In genomic region chr15:32942286-32942927, GRCh38 we compare ENCODE assay signal across 19 cellular contexts.
"Had no signal": no experiment of that assay in that cellular context is flagged by ENCODE, and none has a peak within 500 bp of the region (broad histone marks: within the 10 kb centered on the region; RNA-seq: fewer than 3 reads in every experiment).

No MANE protein-coding gene starts in this region.

- H3K27ac ChIP-seq: adrenal gland, left lung, neutrophil, SK-N-MC had no signal

- DNase-seq: activated CD4-positive, alpha-beta T cell treated with anti-CD3 and anti-CD28 coated beads, Interleukin-2, amount 50 U/mL, for 1 hour; activated CD8-positive, alpha-beta memory T cell treated with anti-CD3 and anti-CD28 coated beads for 24 hours; activated naive CD4-positive, alpha-beta T cell treated with anti-CD3 and anti-CD28 coated beads, Interleukin-2, amount 10 ng/mL, durations not matched to agents 7 days and 5 days; adrenal gland; central memory CD4-positive, alpha-beta T cell; cortex of kidney; effector CD4-positive, alpha-beta T cell; hippocampal formation; left lung; mesenchymal stem cell; natural killer cell; right cardiac atrium; small intestine; stimulated activated CD4-positive, alpha-beta T cell treated with anti-CD3 and anti-CD28 coated beads, Interleukin-4, amount 100 ng/mL, for 24 hours; stimulated activated naive CD4-positive, alpha-beta T cell; substantia nigra had no signal

- H3K9me3 Mint-ChIP-seq: activated naive CD4-positive, alpha-beta T cell treated with anti-CD3 and anti-CD28 coated beads, Interleukin-2, amount 10 ng/mL, durations not matched to agents 7 days and 5 days; natural killer cell had no signal

- H3K27ac Mint-ChIP-seq: activated naive CD4-positive, alpha-beta T cell treated with anti-CD3 and anti-CD28 coated beads, Interleukin-2, amount 10 ng/mL, durations not matched to agents 7 days and 5 days; natural killer cell; type B pancreatic cell had no signal

- H3K4me3 Mint-ChIP-seq: activated naive CD4-positive, alpha-beta T cell treated with anti-CD3 and anti-CD28 coated beads, Interleukin-2, amount 10 ng/mL, durations not matched to agents 7 days and 5 days; natural killer cell; type B pancreatic cell had no signal

- H3K4me1 Mint-ChIP-seq: activated naive CD4-positive, alpha-beta T cell treated with anti-CD3 and anti-CD28 coated beads, Interleukin-2, amount 10 ng/mL, durations not matched to agents 7 days and 5 days; natural killer cell had no signal

- H3K36me3 Mint-ChIP-seq: activated naive CD4-positive, alpha-beta T cell treated with anti-CD3 and anti-CD28 coated beads, Interleukin-2, amount 10 ng/mL, durations not matched to agents 7 days and 5 days; natural killer cell had no signal

- H3K36me3 ChIP-seq: adrenal gland, left lung, neutrophil had no signal

- ATAC-seq: left lung, natural killer cell had no signal

- H3K27me3 Mint-ChIP-seq: activated naive CD4-positive, alpha-beta T cell treated with anti-CD3 and anti-CD28 coated beads, Interleukin-2, amount 10 ng/mL, durations not matched to agents 7 days and 5 days; type B pancreatic cell had no signal

- H3K4me3 ChIP-seq: adrenal gland, left lung, SK-N-MC had no signal

- H3K4me1 ChIP-seq: adrenal gland, left lung had no signal

- H3K9me3 ChIP-seq: adrenal gland, left lung, neutrophil had no signal

- H3K27me3 ChIP-seq: adrenal gland, left lung had no signal
